ENCODE assay signal across 1 cellular context in genomic region chr17:17538417-17539391, GRCh38.
TF ChIP-seq lines count a peak whose summit lies in the region.

No MANE protein-coding gene starts in this region.

TF ChIP-seq in HepG2, 621 proteins besides CTCF, POLR2A, EP300 and RAD21 (continued from another document and continues in another):
- TF ChIP-seq PITX1 (CRISPR knock-in tag; IDR thresholded peaks at IDR 0.05) = peak; percentile 94
- peak; percentile 84; the same call in 1 of the 2 replicates for TF ChIP-seq ARNTL (CRISPR knock-in tag; IDR thresholded peaks at IDR 0.05)
- TF ChIP-seq ZNF570 (CRISPR knock-in tag; IDR thresholded peaks at IDR 0.05; ENCODE audit: borderline replicate concordance) = no peak
- TF ChIP-seq ZNF556 (CRISPR knock-in tag; IDR thresholded peaks at IDR 0.05; ENCODE audit: borderline replicate concordance) = no peak
- TF ChIP-seq, protein P1, sequence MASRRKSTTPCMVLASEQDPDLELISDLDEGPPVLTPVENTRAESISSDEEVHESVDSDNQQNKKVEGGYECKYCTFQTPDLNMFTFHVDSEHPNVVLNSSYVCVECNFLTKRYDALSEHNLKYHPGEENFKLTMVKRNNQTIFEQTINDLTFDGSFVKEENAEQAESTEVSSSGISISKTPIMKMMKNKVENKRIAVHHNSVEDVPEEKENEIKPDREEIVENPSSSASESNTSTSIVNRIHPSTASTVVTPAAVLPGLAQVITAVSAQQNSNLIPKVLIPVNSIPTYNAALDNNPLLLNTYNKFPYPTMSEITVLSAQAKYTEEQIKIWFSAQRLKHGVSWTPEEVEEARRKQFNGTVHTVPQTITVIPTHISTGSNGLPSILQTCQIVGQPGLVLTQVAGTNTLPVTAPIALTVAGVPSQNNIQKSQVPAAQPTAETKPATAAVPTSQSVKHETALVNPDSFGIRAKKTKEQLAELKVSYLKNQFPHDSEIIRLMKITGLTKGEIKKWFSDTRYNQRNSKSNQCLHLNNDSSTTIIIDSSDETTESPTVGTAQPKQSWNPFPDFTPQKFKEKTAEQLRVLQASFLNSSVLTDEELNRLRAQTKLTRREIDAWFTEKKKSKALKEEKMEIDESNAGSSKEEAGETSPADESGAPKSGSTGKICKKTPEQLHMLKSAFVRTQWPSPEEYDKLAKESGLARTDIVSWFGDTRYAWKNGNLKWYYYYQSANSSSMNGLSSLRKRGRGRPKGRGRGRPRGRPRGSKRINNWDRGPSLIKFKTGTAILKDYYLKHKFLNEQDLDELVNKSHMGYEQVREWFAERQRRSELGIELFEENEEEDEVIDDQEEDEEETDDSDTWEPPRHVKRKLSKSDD (CRISPR knock-in tag; IDR thresholded peaks at IDR 0.05; ENCODE audit: low read depth) = 0 out of 2 replicates have a peak, but pooled peaks have one; percentile 42
- peak; percentile 88 for TF ChIP-seq PRDM10 (CRISPR knock-in tag; IDR thresholded peaks at IDR 0.05; ENCODE audit: low read depth)
- TF ChIP-seq HBP1 (CRISPR knock-in tag; IDR thresholded peaks at IDR 0.05; ENCODE audit: low read depth) = peak; percentile 40; the same call in 1 of the 2 replicates
- TF ChIP-seq RFX1 (IDR thresholded peaks at IDR 0.05) = peak; percentile 41; the same call in 1 of the 2 replicates
- TF ChIP-seq, protein P2, sequence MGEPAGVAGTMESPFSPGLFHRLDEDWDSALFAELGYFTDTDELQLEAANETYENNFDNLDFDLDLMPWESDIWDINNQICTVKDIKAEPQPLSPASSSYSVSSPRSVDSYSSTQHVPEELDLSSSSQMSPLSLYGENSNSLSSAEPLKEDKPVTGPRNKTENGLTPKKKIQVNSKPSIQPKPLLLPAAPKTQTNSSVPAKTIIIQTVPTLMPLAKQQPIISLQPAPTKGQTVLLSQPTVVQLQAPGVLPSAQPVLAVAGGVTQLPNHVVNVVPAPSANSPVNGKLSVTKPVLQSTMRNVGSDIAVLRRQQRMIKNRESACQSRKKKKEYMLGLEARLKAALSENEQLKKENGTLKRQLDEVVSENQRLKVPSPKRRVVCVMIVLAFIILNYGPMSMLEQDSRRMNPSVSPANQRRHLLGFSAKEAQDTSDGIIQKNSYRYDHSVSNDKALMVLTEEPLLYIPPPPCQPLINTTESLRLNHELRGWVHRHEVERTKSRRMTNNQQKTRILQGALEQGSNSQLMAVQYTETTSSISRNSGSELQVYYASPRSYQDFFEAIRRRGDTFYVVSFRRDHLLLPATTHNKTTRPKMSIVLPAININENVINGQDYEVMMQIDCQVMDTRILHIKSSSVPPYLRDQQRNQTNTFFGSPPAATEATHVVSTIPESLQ (CRISPR knock-in tag; conservative IDR thresholded peaks at IDR 0.05) = no peak
- TF ChIP-seq HNF4A (CRISPR knock-in tag; IDR thresholded peaks at IDR 0.05) = peak; percentile 95
- TF ChIP-seq, protein P3, sequence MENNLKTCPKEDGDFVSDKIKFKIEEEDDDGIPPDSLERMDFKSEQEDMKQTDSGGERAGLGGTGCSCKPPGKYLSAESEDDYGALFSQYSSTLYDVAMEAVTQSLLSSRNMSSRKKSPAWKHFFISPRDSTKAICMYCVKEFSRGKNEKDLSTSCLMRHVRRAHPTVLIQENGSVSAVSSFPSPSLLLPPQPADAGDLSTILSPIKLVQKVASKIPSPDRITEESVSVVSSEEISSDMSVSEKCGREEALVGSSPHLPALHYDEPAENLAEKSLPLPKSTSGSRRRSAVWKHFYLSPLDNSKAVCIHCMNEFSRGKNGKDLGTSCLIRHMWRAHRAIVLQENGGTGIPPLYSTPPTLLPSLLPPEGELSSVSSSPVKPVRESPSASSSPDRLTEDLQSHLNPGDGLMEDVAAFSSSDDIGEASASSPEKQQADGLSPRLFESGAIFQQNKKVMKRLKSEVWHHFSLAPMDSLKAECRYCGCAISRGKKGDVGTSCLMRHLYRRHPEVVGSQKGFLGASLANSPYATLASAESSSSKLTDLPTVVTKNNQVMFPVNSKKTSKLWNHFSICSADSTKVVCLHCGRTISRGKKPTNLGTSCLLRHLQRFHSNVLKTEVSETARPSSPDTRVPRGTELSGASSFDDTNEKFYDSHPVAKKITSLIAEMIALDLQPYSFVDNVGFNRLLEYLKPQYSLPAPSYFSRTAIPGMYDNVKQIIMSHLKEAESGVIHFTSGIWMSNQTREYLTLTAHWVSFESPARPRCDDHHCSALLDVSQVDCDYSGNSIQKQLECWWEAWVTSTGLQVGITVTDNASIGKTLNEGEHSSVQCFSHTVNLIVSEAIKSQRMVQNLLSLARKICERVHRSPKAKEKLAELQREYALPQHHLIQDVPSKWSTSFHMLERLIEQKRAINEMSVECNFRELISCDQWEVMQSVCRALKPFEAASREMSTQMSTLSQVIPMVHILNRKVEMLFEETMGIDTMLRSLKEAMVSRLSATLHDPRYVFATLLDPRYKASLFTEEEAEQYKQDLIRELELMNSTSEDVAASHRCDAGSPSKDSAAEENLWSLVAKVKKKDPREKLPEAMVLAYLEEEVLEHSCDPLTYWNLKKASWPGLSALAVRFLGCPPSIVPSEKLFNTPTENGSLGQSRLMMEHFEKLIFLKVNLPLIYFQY (CRISPR knock-in tag; IDR thresholded peaks at IDR 0.05; ENCODE audit: borderline replicate concordance) = peak; percentile 54; the same call in 1 of the 2 replicates
- peak; percentile 100 for TF ChIP-seq ZNF770 (CRISPR knock-in tag; IDR thresholded peaks at IDR 0.05)
- TF ChIP-seq ZNF3 (CRISPR knock-in tag; IDR thresholded peaks at IDR 0.05) = no peak
- TF ChIP-seq MTF2 (CRISPR knock-in tag; IDR thresholded peaks at IDR 0.05; ENCODE audit: borderline replicate concordance) = no peak
- TF ChIP-seq ZNF350 (CRISPR knock-in tag; IDR thresholded peaks at IDR 0.05; ENCODE audit: borderline replicate concordance, low read depth) = no peak
- TF ChIP-seq HOXA5 (CRISPR knock-in tag; IDR thresholded peaks at IDR 0.05) = peak; percentile 38; the same call in 1 of the 2 replicates
- peak; percentile 99 for TF ChIP-seq SIX1 (CRISPR knock-in tag; IDR thresholded peaks at IDR 0.05; ENCODE audit: borderline replicate concordance)
- TF ChIP-seq IRF1 (CRISPR knock-in tag; IDR thresholded peaks at IDR 0.05; ENCODE audit: low read depth) = no peak
- no peak for TF ChIP-seq ZNF703 (CRISPR knock-in tag; IDR thresholded peaks at IDR 0.05; ENCODE audit: borderline replicate concordance)
- no peak for TF ChIP-seq ZNF296 (CRISPR knock-in tag; conservative IDR thresholded peaks at IDR 0.05)
- TF ChIP-seq HOXA7 (CRISPR knock-in tag; IDR thresholded peaks at IDR 0.05) = no peak
- no peak for TF ChIP-seq CREB1 (IDR thresholded peaks at IDR 0.05)
- TF ChIP-seq CREB1 (CRISPR knock-in tag; IDR thresholded peaks at IDR 0.05) = peak; percentile 79
- TF ChIP-seq, protein P4, sequence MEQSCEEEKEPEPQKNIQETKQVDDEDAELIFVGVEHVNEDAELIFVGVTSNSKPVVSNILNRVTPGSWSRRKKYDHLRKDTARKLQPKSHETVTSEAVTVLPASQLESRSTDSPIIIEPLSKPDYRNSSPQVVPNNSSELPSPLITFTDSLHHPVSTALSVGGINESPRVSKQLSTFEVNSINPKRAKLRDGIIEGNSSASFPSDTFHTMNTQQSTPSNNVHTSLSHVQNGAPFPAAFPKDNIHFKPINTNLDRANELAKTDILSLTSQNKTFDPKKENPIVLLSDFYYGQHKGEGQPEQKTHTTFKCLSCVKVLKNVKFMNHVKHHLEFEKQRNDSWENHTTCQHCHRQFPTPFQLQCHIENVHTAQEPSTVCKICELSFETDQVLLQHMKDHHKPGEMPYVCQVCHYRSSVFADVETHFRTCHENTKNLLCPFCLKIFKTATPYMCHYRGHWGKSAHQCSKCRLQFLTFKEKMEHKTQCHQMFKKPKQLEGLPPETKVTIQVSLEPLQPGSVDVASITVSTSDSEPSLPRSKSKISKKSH (CRISPR knock-in tag; IDR thresholded peaks at IDR 0.05; ENCODE audit: borderline replicate concordance) = no peak
- TF ChIP-seq ZNF790 (CRISPR knock-in tag; IDR thresholded peaks at IDR 0.05; ENCODE audit: borderline replicate concordance) = no peak
- TF ChIP-seq CAMTA2 (CRISPR knock-in tag; IDR thresholded peaks at IDR 0.05; ENCODE audit: borderline replicate concordance) = no peak
- TF ChIP-seq ZNF589 (CRISPR knock-in tag; conservative IDR thresholded peaks at IDR 0.05) = no peak
- TF ChIP-seq FOXA3 (CRISPR knock-in tag; IDR thresholded peaks at IDR 0.05) = peak; percentile 99
- no peak for TF ChIP-seq SNAI1 (CRISPR knock-in tag; IDR thresholded peaks at IDR 0.05; ENCODE audit: borderline replicate concordance)
- TF ChIP-seq SNAPC2 (CRISPR knock-in tag; IDR thresholded peaks at IDR 0.05) = peak; percentile 84
- peak; percentile 77 for TF ChIP-seq KAT8 (CRISPR knock-in tag; IDR thresholded peaks at IDR 0.05)
- no peak for TF ChIP-seq GLI4 (CRISPR knock-in tag; IDR thresholded peaks at IDR 0.05; ENCODE audit: borderline replicate concordance)
- peak; percentile 27; the same call in 1 of the 2 replicates for TF ChIP-seq CSRNP1 (CRISPR knock-in tag; IDR thresholded peaks at IDR 0.05)
- peak; percentile 22 for TF ChIP-seq YY1 (IDR thresholded peaks at IDR 0.05; ENCODE audit: insufficient read depth, insufficient replicate concordance, low read depth, low read length)
- TF ChIP-seq ZNF558 (CRISPR knock-in tag; IDR thresholded peaks at IDR 0.05; ENCODE audit: borderline replicate concordance) = no peak
- TF ChIP-seq ZSCAN9 (CRISPR knock-in tag; IDR thresholded peaks at IDR 0.05; ENCODE audit: borderline replicate concordance) = peak; percentile 86; the same call in 1 of the 2 replicates
- peak; percentile 85 for TF ChIP-seq TBX3 (IDR thresholded peaks at IDR 0.05; ENCODE audit: borderline replicate concordance)
- TF ChIP-seq ZNF619 (CRISPR knock-in tag; IDR thresholded peaks at IDR 0.05) = no peak
- TF ChIP-seq RBAK (CRISPR knock-in tag; IDR thresholded peaks at IDR 0.05) = no peak
- TF ChIP-seq MEIS1 (CRISPR knock-in tag; IDR thresholded peaks at IDR 0.05; ENCODE audit: borderline replicate concordance) = peak; percentile 88; the same call in 1 of the 2 replicates
- TF ChIP-seq GATAD2A (CRISPR knock-in tag; IDR thresholded peaks at IDR 0.05) = peak; percentile 97
